In genomic region chr4:152748619-152749018, GRCh38 we compare ENCODE assay signal across 8 cellular contexts.
"Had no signal": no experiment of that assay in that cellular context is flagged by ENCODE, and none has a peak within 500 bp of the region (broad histone marks: within the 10 kb centered on the region; RNA-seq: fewer than 3 reads in every experiment).

No MANE protein-coding gene starts in this region.

- ATAC-seq: GM12878 had no signal

- H3K4me3 ChIP-seq: GM12878 had no signal

- FAIRE-seq: G401.6, GM12878, GM12891, GM12892, GM18507, GM19239 had no signal

- DNase-seq: GDM1, GF-D8 had no signal
